ENCODE assay signal across 7 cellular contexts in the genomic region with DNA sequence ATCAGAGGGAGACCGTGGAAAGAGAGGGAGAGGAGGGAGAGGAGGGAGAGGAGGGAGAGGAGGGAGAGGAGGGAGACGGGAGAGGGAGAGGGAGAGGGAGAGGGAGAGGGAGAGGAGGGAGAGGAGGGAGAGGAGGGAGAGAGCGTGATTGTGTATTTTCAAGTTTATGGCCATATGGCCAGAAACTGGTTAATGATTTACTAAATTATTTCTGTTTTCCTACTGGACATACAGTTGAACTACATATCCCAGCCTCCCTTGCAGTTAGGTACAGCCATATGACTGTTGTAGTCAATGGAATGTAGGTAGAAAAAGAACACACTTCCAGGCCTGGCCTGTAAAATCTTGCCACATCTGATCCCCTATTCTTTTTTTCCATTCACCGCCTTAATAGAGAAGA. TPM values are rescaled to one million over a fixed set of nuclear protein-coding genes. Genes with fewer than 3 reads are reported as not detected.
DNase-seq lines count a peak whose midpoint lies in the region; ATAC-seq, FAIRE-seq and TF ChIP-seq lines count a peak whose summit lies in the region.
"Not testable (repeated sequence)": the region's sequence is repeated elsewhere in the genome, so short reads cannot be mapped to it uniquely, and the experiment has no call there.

No MANE protein-coding gene starts in this region.

- TF ChIP-seq CTCF in 22Rv1 (IDR thresholded peaks at IDR 0.05); colonic mucosa (IDR thresholded peaks at IDR 0.05); pancreas (IDR thresholded peaks at IDR 0.05): not testable (repeated sequence)

- H3K4me3 ChIP-seq in colonic mucosa, pancreas: not testable (repeated sequence)

- ATAC-seq in SK-N-SH treated with all-trans-retinoic acid at 6 μM for 48 hours: peak; percentile 38; the same call in 1 of the 3 replicates
- ATAC-seq in pancreas: peak; percentile 25 to 73 (median 49)

- H3K27ac ChIP-seq in 22Rv1: peak overlapping the region; percentile 70
- H3K27ac ChIP-seq in colonic mucosa, pancreas: not testable (repeated sequence)

- not testable (repeated sequence) for H3K27me3 ChIP-seq in colonic mucosa, pancreas

- H3K9ac ChIP-seq in colonic mucosa (ENCODE audit: low read depth in 2 of 2, low read length in 2 of 2): not testable (repeated sequence)

- DNase-seq in DMS53 (lab: John Stamatoyannopoulos, UW) (peak; percentile 94), HuH-7 (ENCODE audit: low spot score) (peak; percentile 19), colonic mucosa (peak; percentile 36), kidney tubule cell (ENCODE audit: low spot score) (peak; percentile 20)
- not testable (repeated sequence) for DNase-seq in pancreas

- WGBS in pancreas, 2 donors: 37 to 46% methylated on average over 4 of the region's 4 CpGs

- not testable (repeated sequence) for H3K4me1 ChIP-seq in colonic mucosa, pancreas

- not testable (repeated sequence) for H3K9me3 ChIP-seq in colonic mucosa, pancreas

- FAIRE-seq in pancreas (lab: Jason Lieb, UNC): not testable (repeated sequence)

- intact Hi-C loops in colonic mucosa (cut with DNase I); pancreas (cut with DNase I): not testable (repeated sequence)

- H3K36me3 ChIP-seq in colonic mucosa, pancreas: not testable (repeated sequence)

RNA-seq across cellular contexts. Expression of gene EEIG2, which starts 23.1 kb away (rescaled TPM):
- total RNA-seq in colonic mucosa: 10 to 100 TPM; 32.8 to 42.8 TPM
- 10 to 100 TPM in 2 of 6 donors, 1 to 10 TPM in 4; 2.8 to 13.0 (median 3.3) TPM for total RNA-seq in pancreas
- 1 to 10 TPM; 1.7 to 1.8 TPM for polyA plus RNA-seq in pancreas
